ENCODE assay signal across 8 cellular contexts in the genomic region with DNA sequence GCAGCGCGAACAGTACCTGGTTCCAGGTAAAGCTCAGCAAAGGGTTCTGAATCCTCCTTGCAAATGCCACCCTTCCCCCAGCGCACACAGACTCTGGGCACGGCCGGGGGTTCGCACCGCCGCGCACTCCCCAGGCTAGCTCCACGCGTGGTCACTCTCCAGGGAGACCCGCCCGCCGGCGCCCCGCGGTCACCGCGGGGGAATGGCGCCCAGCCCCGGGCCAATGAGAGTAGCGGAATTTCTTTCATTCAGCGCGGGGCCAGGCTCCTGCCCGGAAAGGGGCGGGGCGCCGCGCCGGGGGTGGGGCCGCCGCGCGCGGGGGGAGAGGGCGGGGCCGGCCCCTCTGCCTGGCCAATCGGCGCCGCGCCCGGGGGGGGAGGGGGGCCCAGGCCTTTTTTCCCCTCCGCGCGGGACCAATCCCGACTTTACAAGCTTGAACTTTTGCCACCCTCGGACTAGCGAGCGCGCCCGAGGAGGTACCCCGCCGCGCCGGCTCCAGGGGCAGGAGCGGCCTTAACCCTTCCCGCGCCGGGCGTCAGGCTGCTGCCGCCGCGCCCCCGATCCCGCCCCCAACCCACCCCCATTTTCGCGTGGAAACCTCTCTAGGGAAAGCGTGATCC. TPM values are rescaled to one million over a fixed set of nuclear protein-coding genes. Genes with fewer than 3 reads are reported as not detected.
DNase-seq lines count a peak whose midpoint lies in the region; ATAC-seq and TF ChIP-seq lines count a peak whose summit lies in the region.

No MANE protein-coding gene starts in this region.

- intact Hi-C loops in dorsolateral prefrontal cortex (cut with DNase I) (loop anchor here in 1 of 2 donors (10.0 kb wide), 1 partner anchor 144 kb away; no protein-coding TSS in a partner anchor), lower lobe of right lung (cut with DNase I) (no loop called here)

- no peaks in the 10 kb centered on the region for H3K9me3 ChIP-seq in lower lobe of right lung

- H3K27ac ChIP-seq in dorsolateral prefrontal cortex (peak overlapping the region in 47 of 59 donors; percentile 28 to 84 (median 61)), lower lobe of right lung (peak overlapping the region; percentile 87)

- no peak for TF ChIP-seq CTCF in AG09309 (IDR thresholded peaks at IDR 0.05; ENCODE audit: control insufficient read depth, insufficient read depth, low read depth, low read length, missing control alignments)
- TF ChIP-seq CTCF in dorsolateral prefrontal cortex (IDR thresholded peaks at IDR 0.05 in 54 of 56, conservative IDR thresholded peaks at IDR 0.05 in 2 of 56; ENCODE audit: low read depth in 1 of 56, partially characterized antibody in 56 of 56): peak in 3 of 56 donors; percentile 5 to 25 (median 18)
- TF ChIP-seq CTCF in lower lobe of right lung (IDR thresholded peaks at IDR 0.05): no peak

- ATAC-seq in GM19035 (IDR thresholded peaks at IDR 0.05; ENCODE audit: unreplicated experiment) (peak; percentile 58), HG03457 (IDR thresholded peaks at IDR 0.05; ENCODE audit: unreplicated experiment) (peak; percentile 47), lower lobe of right lung (peak; percentile 88 to 94)

- peak overlapping the region; percentile 60 for H3K4me3 ChIP-seq in AG09309 (ENCODE audit: control insufficient read depth, low read depth, low read length)
- H3K4me3 ChIP-seq in dorsolateral prefrontal cortex: peak overlapping the region; percentile 41 to 78 (median 62)
- peak overlapping the region; percentile 83 for H3K4me3 ChIP-seq in lower lobe of right lung

- no peaks in the 10 kb centered on the region for H3K36me3 ChIP-seq in lower lobe of right lung

- DNase-seq in AG09309 (ENCODE audit: low read depth) (peak; percentile 75), NCI-H82 (lab: John Stamatoyannopoulos, UW) (peak; percentile 98), dorsolateral prefrontal cortex (peak; percentile 31 to 83 (median 74)), lower lobe of right lung (peak; percentile 97)
- peak; percentile 86 to 89 for DNase-seq in activated CD4-positive, alpha-beta T cell treated with anti-CD3 and anti-CD28 coated beads, Interleukin-2, amount 50 U/mL, for 48 hours
- DNase-seq in stimulated activated CD4-positive, alpha-beta T cell treated with anti-CD3 and anti-CD28 coated beads, Interleukin-4, amount 100 ng/mL, for 48 hours (ENCODE audit: low read depth in 2 of 2): peak; percentile 75 to 85

- peaks cover 0 to 30% (median 10%) of the 10 kb centered on the region in 45 donors for H3K27me3 ChIP-seq in dorsolateral prefrontal cortex
- no peaks in the 10 kb centered on the region for H3K27me3 ChIP-seq in lower lobe of right lung (ENCODE audit: low read depth)

- H3K4me1 ChIP-seq in lower lobe of right lung: peaks cover 39% of the 10 kb centered on the region

RNA-seq across cellular contexts. Expression of a gene that starts 1.1 kb away (rescaled TPM):
- total RNA-seq in dorsolateral prefrontal cortex: 10 to 100 TPM in 55 of 120 experiments, 1 to 10 TPM in 65; 2.4 to 31.5 (median 9.5) TPM
- 159 TPM for total RNA-seq in lower lobe of right lung

Comparison
In these comparisons a context has a peak if more than half of its experiments do, and no peak if none do; other contexts are left out.
1. Peak in every context shown above with its lines: DNase-seq, ATAC-seq, H3K4me3 ChIP-seq and H3K27ac ChIP-seq.